In the genomic region with DNA sequence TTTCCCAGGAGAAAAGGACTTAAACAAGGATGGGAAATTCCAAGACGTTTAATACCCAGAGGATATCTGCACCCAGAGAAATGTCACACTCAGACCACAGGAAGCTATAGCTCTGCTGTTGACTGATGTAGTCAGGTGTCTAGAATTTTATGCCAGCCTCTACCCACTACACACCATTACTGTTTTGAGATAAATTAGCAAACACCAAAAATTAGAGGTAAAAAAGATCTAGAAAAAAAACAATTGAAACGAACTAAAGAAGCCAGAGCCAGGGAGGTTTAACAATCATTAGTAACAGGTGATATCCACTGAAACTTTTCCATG, we compare ENCODE assay signal across 17 cellular contexts.
DNase-seq lines count a peak whose midpoint lies in the region; ATAC-seq lines count a peak whose summit lies in the region.
"Had no signal": no experiment of that assay in that cellular context is flagged by ENCODE, and none has a peak within 500 bp of the region (broad histone marks: within the 10 kb centered on the region; RNA-seq: fewer than 3 reads in every experiment).

No MANE protein-coding gene starts in this region.

- peak overlapping the region; percentile 36 for H3K27ac Mint-ChIP-seq in activated T-helper 17 cell treated with anti-CD3 and anti-CD28 coated beads, Interleukin-2, amount 50 U/mL, for 72 hours
- H3K27ac Mint-ChIP-seq in immature natural killer cell = no peak overlapping the region
- H3K27ac Mint-ChIP-seq in activated T-helper 2 cell treated with anti-CD3 and anti-CD28 coated beads, Interferon-gamma antibody, Interleukin-2, Interleukin-4, amounts not matched to agents 10 μg/mL and 5 μg/mL and 100 μg/mL, durations not matched to agents 14 hours and 24 hours and 36 hours = no peak overlapping the region
- H3K27ac Mint-ChIP-seq: activated CD4-positive, alpha-beta memory T cell treated with anti-CD3 and anti-CD28 coated beads, Interleukin-2, amount 10 ng/mL, durations not matched to agents 7 days and 5 days; type B pancreatic cell had no signal

- peaks cover 16% of the 10 kb centered on the region for H3K4me1 ChIP-seq in mesodermal cell (ENCODE audit: control insufficient read depth, insufficient read depth, low read length, poor library complexity, severe bottlenecking)
- H3K4me1 ChIP-seq: psoas muscle had no signal

- intact Hi-C loops in activated T-helper 2 cell treated with anti-CD3 and anti-CD28 coated beads, Interferon-gamma antibody, Interleukin-2, Interleukin-4, amounts not matched to agents 10 μg/mL and 5 μg/mL and 100 μg/mL, durations not matched to agents 14 hours and 24 hours and 36 hours (cut with micrococcal nuclease) = no loop called here

- no peaks in the 10 kb centered on the region for H3K9me3 ChIP-seq in mesodermal cell (ENCODE audit: control insufficient read depth, low read length)
- H3K9me3 ChIP-seq: left lung, psoas muscle had no signal

- H3K4me1 Mint-ChIP-seq in activated T-helper 17 cell treated with anti-CD3 and anti-CD28 coated beads, Interleukin-2, amount 50 U/mL, for 72 hours = peaks cover 22% of the 10 kb centered on the region
- H3K4me1 Mint-ChIP-seq in immature natural killer cell = peaks cover 33 to 41% of the 10 kb centered on the region in 2 donors
- peaks cover 4% of the 10 kb centered on the region for H3K4me1 Mint-ChIP-seq in activated T-helper 2 cell treated with anti-CD3 and anti-CD28 coated beads, Interferon-gamma antibody, Interleukin-2, Interleukin-4, amounts not matched to agents 10 μg/mL and 5 μg/mL and 100 μg/mL, durations not matched to agents 14 hours and 24 hours and 36 hours (ENCODE audit: low read depth)

- H3K27me3 Mint-ChIP-seq in activated T-helper 17 cell treated with anti-CD3 and anti-CD28 coated beads, Interleukin-2, amount 50 U/mL, for 72 hours = no peaks in the 10 kb centered on the region
- H3K27me3 Mint-ChIP-seq in immature natural killer cell (ENCODE audit: low read depth in 3 of 3) = peaks cover 0 to 3% (median 0%) of the 10 kb centered on the region in 3 donors
- no peaks in the 10 kb centered on the region for H3K27me3 Mint-ChIP-seq in activated T-helper 2 cell treated with anti-CD3 and anti-CD28 coated beads, Interferon-gamma antibody, Interleukin-2, Interleukin-4, amounts not matched to agents 10 μg/mL and 5 μg/mL and 100 μg/mL, durations not matched to agents 14 hours and 24 hours and 36 hours (ENCODE audit: low read depth)
- H3K27me3 Mint-ChIP-seq: activated CD4-positive, alpha-beta memory T cell treated with anti-CD3 and anti-CD28 coated beads, Interleukin-2, amount 10 ng/mL, durations not matched to agents 7 days and 5 days; type B pancreatic cell had no signal

- H3K36me3 Mint-ChIP-seq in activated T-helper 17 cell treated with anti-CD3 and anti-CD28 coated beads, Interleukin-2, amount 50 U/mL, for 72 hours (ENCODE audit: low read depth) = no peaks in the 10 kb centered on the region
- H3K36me3 Mint-ChIP-seq in immature natural killer cell = peaks cover 0 to 8% (median 0%) of the 10 kb centered on the region in 3 donors
- H3K36me3 Mint-ChIP-seq in activated T-helper 2 cell treated with anti-CD3 and anti-CD28 coated beads, Interferon-gamma antibody, Interleukin-2, Interleukin-4, amounts not matched to agents 10 μg/mL and 5 μg/mL and 100 μg/mL, durations not matched to agents 14 hours and 24 hours and 36 hours (ENCODE audit: low read depth) = no peaks in the 10 kb centered on the region
- H3K36me3 Mint-ChIP-seq: type B pancreatic cell had no signal

- no peaks in the 10 kb centered on the region for H3K9me3 Mint-ChIP-seq in activated T-helper 17 cell treated with anti-CD3 and anti-CD28 coated beads, Interleukin-2, amount 50 U/mL, for 72 hours
- no peaks in the 10 kb centered on the region for H3K9me3 Mint-ChIP-seq in immature natural killer cell
- no peaks in the 10 kb centered on the region for H3K9me3 Mint-ChIP-seq in activated T-helper 2 cell treated with anti-CD3 and anti-CD28 coated beads, Interferon-gamma antibody, Interleukin-2, Interleukin-4, amounts not matched to agents 10 μg/mL and 5 μg/mL and 100 μg/mL, durations not matched to agents 14 hours and 24 hours and 36 hours
- H3K9me3 Mint-ChIP-seq: activated CD4-positive, alpha-beta memory T cell treated with anti-CD3 and anti-CD28 coated beads, Interleukin-2, amount 10 ng/mL, durations not matched to agents 7 days and 5 days; type B pancreatic cell had no signal

- peak; percentile 22 for DNase-seq in 8988T
- DNase-seq in NCI-H226 = peak; percentile 31
- DNase-seq in NCI-H1092 (lab: John Stamatoyannopoulos, UW) = no peak
- no peak for DNase-seq in immature natural killer cell
- DNase-seq in NCI-H146 (lab: John Stamatoyannopoulos, UW) = no peak
- no peak for DNase-seq in activated T-helper 2 cell treated with anti-CD3 and anti-CD28 coated beads, Interferon-gamma antibody, Interleukin-2, Interleukin-4, amounts not matched to agents 10 μg/mL and 5 μg/mL and 100 μg/mL, durations not matched to agents 14 hours and 24 hours and 36 hours (ENCODE audit: low spot score)
- DNase-seq: activated CD4-positive, alpha-beta memory T cell treated with anti-CD3 and anti-CD28 coated beads, Interleukin-2, amount 10 ng/mL, durations not matched to agents 7 days and 5 days; activated CD4-positive, CD25-positive, alpha-beta regulatory T cell treated with anti-CD3 and anti-CD28 coated beads, Interleukin-2, amount 50 U/mL, for 72 hours; activated gamma-delta T cell; cerebellar nuclear complex; left lung; NCI-H2081 treated with DMSO at 0.1 percent for 48 hours; psoas muscle; stimulated activated CD4-positive, alpha-beta T cell treated with anti-CD3 and anti-CD28 coated beads, Interleukin-1b, Interleukin-23, amount 100 ng/mL, for 48 hours had no signal

- peaks cover 3% of the 10 kb centered on the region for H3K36me3 ChIP-seq in mesodermal cell (ENCODE audit: control insufficient read depth, insufficient read depth, low read length)
- H3K36me3 ChIP-seq: left lung had no signal

- H3K4me3 ChIP-seq in mesodermal cell (ENCODE audit: extremely low read depth, insufficient read depth, low read length, poor library complexity, severe bottlenecking) = no peak overlapping the region
- H3K4me3 ChIP-seq: left lung, psoas muscle had no signal

- no peak overlapping the region for H3K4me3 Mint-ChIP-seq in activated T-helper 17 cell treated with anti-CD3 and anti-CD28 coated beads, Interleukin-2, amount 50 U/mL, for 72 hours
- no peak overlapping the region for H3K4me3 Mint-ChIP-seq in immature natural killer cell
- H3K4me3 Mint-ChIP-seq in activated T-helper 2 cell treated with anti-CD3 and anti-CD28 coated beads, Interferon-gamma antibody, Interleukin-2, Interleukin-4, amounts not matched to agents 10 μg/mL and 5 μg/mL and 100 μg/mL, durations not matched to agents 14 hours and 24 hours and 36 hours (ENCODE audit: low read depth) = no peak overlapping the region
- H3K4me3 Mint-ChIP-seq: activated CD4-positive, alpha-beta memory T cell treated with anti-CD3 and anti-CD28 coated beads, Interleukin-2, amount 10 ng/mL, durations not matched to agents 7 days and 5 days; type B pancreatic cell had no signal

- peak overlapping the region; percentile 75 for H3K27ac ChIP-seq in mesodermal cell (ENCODE audit: low read depth, low read length, severe bottlenecking)
- H3K27ac ChIP-seq: psoas muscle had no signal

- WGBS in mesodermal cell (ENCODE audit: insufficient coverage in 2 of 2), 2 experiments = 80 to 83% methylated on average over 1 of the region's 2 CpGs

- ATAC-seq in activated T-helper 17 cell treated with anti-CD3 and anti-CD28 coated beads, Interleukin-2, amount 50 U/mL, for 72 hours (replicated peaks) = peak; percentile 25
- ATAC-seq: psoas muscle had no signal

Comparison
In these comparisons a context has a peak if more than half of its experiments do, and no peak if none do; other contexts are left out.
1. DNase-seq: peak in 8988T (single experiment) and NCI-H226 (single experiment); none in NCI-H1092 (single experiment), immature natural killer cell (0 of 3), NCI-H146 (single experiment) and activated T-helper 2 cell treated with anti-CD3 and anti-CD28 coated beads, Interferon-gamma antibody, Interleukin-2, Interleukin-4, amounts not matched to agents 10 μg/mL and 5 μg/mL and 100 μg/mL, durations not matched to agents 14 hours and 24 hours and 36 hours (single experiment).